In genomic region chr16:88118376-88118775, GRCh38 we compare ENCODE assay signal across 23 cellular contexts.
DNase-seq lines count a peak whose midpoint lies in the region; ATAC-seq and TF ChIP-seq lines count a peak whose summit lies in the region.
"Had no signal": no experiment of that assay in that cellular context is flagged by ENCODE, and none has a peak within 500 bp of the region (broad histone marks: within the 10 kb centered on the region; RNA-seq: fewer than 3 reads in every experiment).

No MANE protein-coding gene starts in this region.

- 63% methylated on average over 10 of the region's 13 CpGs for WGBS in suprapubic skin

- no peaks in the 10 kb centered on the region for H3K4me1 ChIP-seq in breast epithelium
- H3K4me1 ChIP-seq in suprapubic skin: peaks cover 3% of the 10 kb centered on the region
- H3K4me1 ChIP-seq: right lobe of liver, tibial artery had no signal

- DNase-seq in MCF 10A (ENCODE audit: unreplicated experiment): no peak
- DNase-seq in breast epithelium (ENCODE audit: low spot score in 2 of 2): no peak
- DNase-seq in WTC11 (ENCODE audit: low spot score): no peak
- no peak for DNase-seq in mesothelial cell of epicardium (ENCODE audit: low spot score in 2 of 2, unreplicated experiment in 2 of 2)
- DNase-seq in midbrain (lab: John Stamatoyannopoulos, UW): no peak
- no peak for DNase-seq in suprapubic skin (ENCODE audit: low spot score in 2 of 2)
- no peak for DNase-seq in T1000 (lab: John Stamatoyannopoulos, UW)
- no peak for DNase-seq in HEK293T (ENCODE audit: extremely low spot score)
- DNase-seq: activated CD4-positive, alpha-beta T cell treated with anti-CD3 and anti-CD28 coated beads, Interleukin-2, amount 10 ng/mL, durations not matched to agents 24 days and 14 days; activated naive CD8-positive, alpha-beta T cell treated with anti-CD3 and anti-CD28 coated beads, Interleukin-2, amount 50 U/mL, for 24 hours; C1 segment of cervical spinal cord; central memory CD4-positive, alpha-beta T cell; esophagus squamous epithelium; glutamatergic neuron; KG1; NCI-H2029 treated with DMSO at 0.1 percent for 48 hours; NCI-H446; right lobe of liver; SHP77; stimulated activated naive B cell treated with anti-CD40 and anti-IgM and Interleukin-4, amounts not matched to agents 10 μg/mL and 1 μg/mL and 100 μg/mL, for 72 hours; tibial artery had no signal

- peak; percentile 38 for ATAC-seq in WTC11
- ATAC-seq: activated naive CD8-positive, alpha-beta T cell treated with anti-CD3 and anti-CD28 coated beads, Interleukin-2, amount 50 U/mL, for 24 hours; activated T-helper 17 cell treated with anti-CD3 and anti-CD28 coated beads, Interleukin-2, amount 50 U/mL, for 72 hours; stimulated activated naive B cell treated with anti-CD40 and anti-IgM and Interleukin-4, amounts not matched to agents 10 μg/mL and 1 μg/mL and 100 μg/mL, for 72 hours had no signal

- TSS peak; percentile 94 for BruUV-seq in MCF 10A (replicated peaks; lab: Mats Ljungman, UMichigan)

- TF ChIP-seq CTCF in MCF 10A (IDR thresholded peaks at IDR 0.05; ENCODE audit: unreplicated experiment) (no peak), breast epithelium (IDR thresholded peaks at IDR 0.05) (no peak), WTC11 (IDR thresholded peaks at IDR 0.05) (no peak), mesothelial cell of epicardium (IDR thresholded peaks at IDR 0.05; ENCODE audit: unreplicated experiment) (no peak), suprapubic skin (IDR thresholded peaks at IDR 0.05) (no peak)

- H3K27me3 ChIP-seq in breast epithelium (no peaks in the 10 kb centered on the region), suprapubic skin (peaks cover 31% of the 10 kb centered on the region)
- H3K27me3 ChIP-seq: ovary, right lobe of liver had no signal

- intact Hi-C loops in MCF 10A (cut with micrococcal nuclease) (no loop called here), breast epithelium (cut with DNase I; ENCODE audit: low total_unique reads) (no loop called here)

- H3K36me3 Mint-ChIP-seq in MCF 10A (ENCODE audit: insufficient read depth, unreplicated experiment) (no peaks in the 10 kb centered on the region), WTC11 (no peaks in the 10 kb centered on the region), mesothelial cell of epicardium (no peaks in the 10 kb centered on the region)
- H3K36me3 Mint-ChIP-seq: stimulated activated naive B cell treated with anti-CD40 and anti-IgM and Interleukin-4, amounts not matched to agents 10 μg/mL and 1 μg/mL and 100 μg/mL, for 72 hours had no signal

- no peaks in the 10 kb centered on the region for H3K9me3 ChIP-seq in breast epithelium
- H3K9me3 ChIP-seq in suprapubic skin: no peaks in the 10 kb centered on the region
- H3K9me3 ChIP-seq: esophagus squamous epithelium, ovary, right lobe of liver, tibial artery had no signal

- TF ChIP-seq EP300 in suprapubic skin (IDR thresholded peaks at IDR 0.05): no peak

- H3K4me3 Mint-ChIP-seq in MCF 10A (ENCODE audit: unreplicated experiment) (peak overlapping the region; percentile 36), WTC11 (no peak overlapping the region), mesothelial cell of epicardium (no peak overlapping the region)
- H3K4me3 Mint-ChIP-seq: activated CD4-positive, alpha-beta T cell treated with anti-CD3 and anti-CD28 coated beads, Interleukin-2, amount 10 ng/mL, durations not matched to agents 24 days and 14 days; activated naive CD8-positive, alpha-beta T cell treated with anti-CD3 and anti-CD28 coated beads, Interleukin-2, amount 50 U/mL, for 24 hours; activated T-helper 17 cell treated with anti-CD3 and anti-CD28 coated beads, Interleukin-2, amount 50 U/mL, for 72 hours; stimulated activated naive B cell treated with anti-CD40 and anti-IgM and Interleukin-4, amounts not matched to agents 10 μg/mL and 1 μg/mL and 100 μg/mL, for 72 hours had no signal

- POLR2A ChIA-PET in MCF 10A (lab: Yijun Ruan, JAX) (no interaction called here), WTC11 (lab: Charles Lee) (no interaction called here), HEK293T (lab: Yijun Ruan, JAX) (no interaction called here)

- H3K9me3 Mint-ChIP-seq in MCF 10A (ENCODE audit: unreplicated experiment) (no peaks in the 10 kb centered on the region), WTC11 (peaks cover 7% of the 10 kb centered on the region), mesothelial cell of epicardium (no peaks in the 10 kb centered on the region)
- H3K9me3 Mint-ChIP-seq: activated CD4-positive, alpha-beta T cell treated with anti-CD3 and anti-CD28 coated beads, Interleukin-2, amount 10 ng/mL, durations not matched to agents 24 days and 14 days; activated naive CD8-positive, alpha-beta T cell treated with anti-CD3 and anti-CD28 coated beads, Interleukin-2, amount 50 U/mL, for 24 hours; activated T-helper 17 cell treated with anti-CD3 and anti-CD28 coated beads, Interleukin-2, amount 50 U/mL, for 72 hours had no signal

- CTCF ChIA-PET in MCF 10A (lab: Yijun Ruan, JAX) (no interaction called here), WTC11 (lab: Charles Lee) (no interaction called here), HEK293T (lab: Yijun Ruan, JAX) (no interaction called here)

- no peak overlapping the region for H3K4me3 ChIP-seq in breast epithelium
- H3K4me3 ChIP-seq in suprapubic skin: no peak overlapping the region
- H3K4me3 ChIP-seq: esophagus squamous epithelium, ovary, right lobe of liver, tibial artery had no signal

- H3K27ac Mint-ChIP-seq in MCF 10A (ENCODE audit: low read depth, unreplicated experiment) (peak overlapping the region; percentile 95), WTC11 (no peak overlapping the region), mesothelial cell of epicardium (peak overlapping the region; percentile 85)
- H3K27ac Mint-ChIP-seq: activated CD4-positive, alpha-beta T cell treated with anti-CD3 and anti-CD28 coated beads, Interleukin-2, amount 10 ng/mL, durations not matched to agents 24 days and 14 days; activated naive CD8-positive, alpha-beta T cell treated with anti-CD3 and anti-CD28 coated beads, Interleukin-2, amount 50 U/mL, for 24 hours; activated T-helper 17 cell treated with anti-CD3 and anti-CD28 coated beads, Interleukin-2, amount 50 U/mL, for 72 hours; stimulated activated naive B cell treated with anti-CD40 and anti-IgM and Interleukin-4, amounts not matched to agents 10 μg/mL and 1 μg/mL and 100 μg/mL, for 72 hours had no signal

- no peak for TF ChIP-seq POLR2A in breast epithelium (IDR thresholded peaks at IDR 0.05)
- TF ChIP-seq POLR2A in suprapubic skin (IDR thresholded peaks at IDR 0.05): no peak

- no peaks in the 10 kb centered on the region for H3K36me3 ChIP-seq in breast epithelium
- H3K36me3 ChIP-seq in suprapubic skin: no peaks in the 10 kb centered on the region
- H3K36me3 ChIP-seq: esophagus squamous epithelium, ovary, right lobe of liver, tibial artery had no signal

- peak overlapping the region in 1 of 2 donors; percentile 0 for H3K27ac ChIP-seq in breast epithelium
- no peak overlapping the region for H3K27ac ChIP-seq in suprapubic skin
- H3K27ac ChIP-seq: right lobe of liver, tibial artery had no signal

- H3K27me3 Mint-ChIP-seq in MCF 10A (ENCODE audit: insufficient read depth, unreplicated experiment) (no peaks in the 10 kb centered on the region), WTC11 (ENCODE audit: low read depth) (no peaks in the 10 kb centered on the region), mesothelial cell of epicardium (ENCODE audit: low read depth) (no peaks in the 10 kb centered on the region)
- H3K27me3 Mint-ChIP-seq: activated CD4-positive, alpha-beta T cell treated with anti-CD3 and anti-CD28 coated beads, Interleukin-2, amount 10 ng/mL, durations not matched to agents 24 days and 14 days had no signal

- H3K4me1 Mint-ChIP-seq in MCF 10A (ENCODE audit: insufficient read depth, unreplicated experiment) (peaks cover 13% of the 10 kb centered on the region), WTC11 (peaks cover 15% of the 10 kb centered on the region), mesothelial cell of epicardium (peaks cover 47% of the 10 kb centered on the region)
- H3K4me1 Mint-ChIP-seq: activated CD4-positive, alpha-beta T cell treated with anti-CD3 and anti-CD28 coated beads, Interleukin-2, amount 10 ng/mL, durations not matched to agents 24 days and 14 days; activated T-helper 17 cell treated with anti-CD3 and anti-CD28 coated beads, Interleukin-2, amount 50 U/mL, for 72 hours had no signal

TF ChIP-seq in WTC11, 78 proteins besides CTCF, POLR2A, EP300 and RAD21:
- TF ChIP-seq CREM (CRISPR knock-in tag; IDR thresholded peaks at IDR 0.05): no peak
- TF ChIP-seq E2F5 (CRISPR knock-in tag; IDR thresholded peaks at IDR 0.05): no peak
- TF ChIP-seq CREB1 (CRISPR knock-in tag; IDR thresholded peaks at IDR 0.05): no peak
- no peak for TF ChIP-seq TCF7 (CRISPR knock-in tag; IDR thresholded peaks at IDR 0.05; ENCODE audit: low read depth)
- no peak for TF ChIP-seq HMGA2 (CRISPR knock-in tag; IDR thresholded peaks at IDR 0.05)
- no peak for TF ChIP-seq FOXK1 (CRISPR knock-in tag; IDR thresholded peaks at IDR 0.05)
TF ChIP-seq in WTC11: peak in this region for 0.

TF ChIP-seq in HEK293T, 16 proteins besides CTCF, POLR2A, EP300 and RAD21:
- TF ChIP-seq HDGF (IDR thresholded peaks at IDR 0.05; ENCODE audit: borderline replicate concordance) (no peak), CTBP1 (IDR thresholded peaks at IDR 0.05; ENCODE audit: borderline replicate concordance) (no peak), NFRKB (IDR thresholded peaks at IDR 0.05) (no peak), FOXK2 (IDR thresholded peaks at IDR 0.05) (no peak), LEF1 (IDR thresholded peaks at IDR 0.05; ENCODE audit: borderline replicate concordance) (no peak), FOXA1 (IDR thresholded peaks at IDR 0.05) (no peak), ELF4 (IDR thresholded peaks at IDR 0.05) (no peak), ARNT (IDR thresholded peaks at IDR 0.05) (no peak)
- TF ChIP-seq, protein P1, sequence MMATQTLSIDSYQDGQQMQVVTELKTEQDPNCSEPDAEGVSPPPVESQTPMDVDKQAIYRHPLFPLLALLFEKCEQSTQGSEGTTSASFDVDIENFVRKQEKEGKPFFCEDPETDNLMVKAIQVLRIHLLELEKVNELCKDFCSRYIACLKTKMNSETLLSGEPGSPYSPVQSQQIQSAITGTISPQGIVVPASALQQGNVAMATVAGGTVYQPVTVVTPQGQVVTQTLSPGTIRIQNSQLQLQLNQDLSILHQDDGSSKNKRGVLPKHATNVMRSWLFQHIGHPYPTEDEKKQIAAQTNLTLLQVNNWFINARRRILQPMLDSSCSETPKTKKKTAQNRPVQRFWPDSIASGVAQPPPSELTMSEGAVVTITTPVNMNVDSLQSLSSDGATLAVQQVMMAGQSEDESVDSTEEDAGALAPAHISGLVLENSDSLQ (IDR thresholded peaks at IDR 0.05): no peak
TF ChIP-seq in HEK293T: peak in this region for 0.
